Comparison of ENCODE assay signal across 1 cellular context in the genomic region with DNA sequence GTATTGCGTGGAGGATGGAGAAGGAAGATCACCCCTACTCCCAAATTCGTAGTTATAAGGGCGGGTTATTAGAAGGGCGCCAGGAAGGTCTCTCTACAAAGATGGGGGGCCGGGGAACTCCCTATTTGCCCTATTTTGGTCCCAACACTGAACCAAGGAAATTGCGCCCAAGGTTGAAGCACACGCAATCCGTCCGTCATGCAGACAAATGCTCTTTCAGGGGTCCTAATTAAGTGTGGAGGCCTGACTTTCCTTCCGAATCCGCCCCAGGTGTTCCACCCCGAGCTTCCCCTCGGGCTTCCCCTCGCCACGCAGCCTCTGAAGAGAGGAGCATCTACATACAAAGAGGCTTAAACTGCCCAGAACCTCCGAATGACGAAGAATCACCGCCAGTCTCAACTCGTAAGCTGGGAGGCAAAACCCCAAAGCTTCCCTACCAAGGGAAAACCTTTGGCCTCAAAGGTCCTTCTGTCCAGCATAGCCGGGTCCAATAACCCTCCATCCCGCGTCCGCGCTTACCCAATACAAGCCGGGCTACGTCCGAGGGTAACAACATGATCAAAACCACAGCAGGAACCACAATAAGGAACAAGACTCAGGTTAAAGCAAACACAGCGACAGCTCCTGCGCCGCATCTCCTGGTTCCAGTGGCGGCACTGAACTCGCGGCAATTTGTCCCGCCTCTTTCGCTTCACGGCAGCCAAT.
TF ChIP-seq lines count a peak whose summit lies in the region.

A gene (minus strand): TSS at position 658 of the 705 bp plus-strand sequence. CDS start 102 bp downstream, at position 556.

TF ChIP-seq in K562, 482 proteins besides CTCF, POLR2A, EP300 and RAD21 (continued from another document):
- TF ChIP-seq, protein P1, sequence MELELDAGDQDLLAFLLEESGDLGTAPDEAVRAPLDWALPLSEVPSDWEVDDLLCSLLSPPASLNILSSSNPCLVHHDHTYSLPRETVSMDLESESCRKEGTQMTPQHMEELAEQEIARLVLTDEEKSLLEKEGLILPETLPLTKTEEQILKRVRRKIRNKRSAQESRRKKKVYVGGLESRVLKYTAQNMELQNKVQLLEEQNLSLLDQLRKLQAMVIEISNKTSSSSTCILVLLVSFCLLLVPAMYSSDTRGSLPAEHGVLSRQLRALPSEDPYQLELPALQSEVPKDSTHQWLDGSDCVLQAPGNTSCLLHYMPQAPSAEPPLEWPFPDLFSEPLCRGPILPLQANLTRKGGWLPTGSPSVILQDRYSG (tag; conservative IDR thresholded peaks at IDR 0.05; ENCODE audit: low read depth) = no peak
- TF ChIP-seq OTX1 (CRISPR knock-in tag; IDR thresholded peaks at IDR 0.05) = no peak
- no peak; the same call in 1 of the 2 replicates for TF ChIP-seq JUN (IDR thresholded peaks at IDR 0.05; ENCODE audit: borderline replicate concordance, low read depth, low read length)
- peak; percentile 69; the same call in 1 of the 2 replicates for TF ChIP-seq JUN (CRISPR knock-in tag; IDR thresholded peaks at IDR 0.05; ENCODE audit: borderline replicate concordance)
- no peak for TF ChIP-seq TCF7L2 (IDR thresholded peaks at IDR 0.05; ENCODE audit: low read depth, low read length)
- no peak for TF ChIP-seq CBX2 (IDR thresholded peaks at IDR 0.05; ENCODE audit: insufficient read depth, low read length, poor library complexity, severe bottlenecking)
- TF ChIP-seq POLR2H (tag; IDR thresholded peaks at IDR 0.05; ENCODE audit: low read depth) = peak; percentile 90
- TF ChIP-seq, protein P2, sequence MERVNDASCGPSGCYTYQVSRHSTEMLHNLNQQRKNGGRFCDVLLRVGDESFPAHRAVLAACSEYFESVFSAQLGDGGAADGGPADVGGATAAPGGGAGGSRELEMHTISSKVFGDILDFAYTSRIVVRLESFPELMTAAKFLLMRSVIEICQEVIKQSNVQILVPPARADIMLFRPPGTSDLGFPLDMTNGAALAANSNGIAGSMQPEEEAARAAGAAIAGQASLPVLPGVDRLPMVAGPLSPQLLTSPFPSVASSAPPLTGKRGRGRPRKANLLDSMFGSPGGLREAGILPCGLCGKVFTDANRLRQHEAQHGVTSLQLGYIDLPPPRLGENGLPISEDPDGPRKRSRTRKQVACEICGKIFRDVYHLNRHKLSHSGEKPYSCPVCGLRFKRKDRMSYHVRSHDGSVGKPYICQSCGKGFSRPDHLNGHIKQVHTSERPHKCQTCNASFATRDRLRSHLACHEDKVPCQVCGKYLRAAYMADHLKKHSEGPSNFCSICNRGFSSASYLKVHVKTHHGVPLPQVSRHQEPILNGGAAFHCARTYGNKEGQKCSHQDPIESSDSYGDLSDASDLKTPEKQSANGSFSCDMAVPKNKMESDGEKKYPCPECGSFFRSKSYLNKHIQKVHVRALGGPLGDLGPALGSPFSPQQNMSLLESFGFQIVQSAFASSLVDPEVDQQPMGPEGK (CRISPR knock-in tag; IDR thresholded peaks at IDR 0.05; ENCODE audit: borderline replicate concordance) = no peak
- TF ChIP-seq NR2F6 (CRISPR knock-in tag; IDR thresholded peaks at IDR 0.05) = no peak
- TF ChIP-seq, protein P3, sequence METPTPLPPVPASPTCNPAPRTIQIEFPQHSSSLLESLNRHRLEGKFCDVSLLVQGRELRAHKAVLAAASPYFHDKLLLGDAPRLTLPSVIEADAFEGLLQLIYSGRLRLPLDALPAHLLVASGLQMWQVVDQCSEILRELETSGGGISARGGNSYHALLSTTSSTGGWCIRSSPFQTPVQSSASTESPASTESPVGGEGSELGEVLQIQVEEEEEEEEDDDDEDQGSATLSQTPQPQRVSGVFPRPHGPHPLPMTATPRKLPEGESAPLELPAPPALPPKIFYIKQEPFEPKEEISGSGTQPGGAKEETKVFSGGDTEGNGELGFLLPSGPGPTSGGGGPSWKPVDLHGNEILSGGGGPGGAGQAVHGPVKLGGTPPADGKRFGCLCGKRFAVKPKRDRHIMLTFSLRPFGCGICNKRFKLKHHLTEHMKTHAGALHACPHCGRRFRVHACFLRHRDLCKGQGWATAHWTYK (CRISPR knock-in tag; IDR thresholded peaks at IDR 0.05) = no peak
- no peak for TF ChIP-seq NR1H2 (CRISPR knock-in tag; IDR thresholded peaks at IDR 0.05)
- TF ChIP-seq ZNF274 (IDR thresholded peaks at IDR 0.05; ENCODE audit: borderline replicate concordance, low read depth, low read length) = no peak
- no peak for TF ChIP-seq PHB2 (IDR thresholded peaks at IDR 0.05; ENCODE audit: low read depth)
- TF ChIP-seq ZFP1 (CRISPR knock-in tag; IDR thresholded peaks at IDR 0.05) = no peak
- no peak for TF ChIP-seq HEY1 (CRISPR knock-in tag; IDR thresholded peaks at IDR 0.05; ENCODE audit: borderline replicate concordance)
- TF ChIP-seq ZFPM2 (CRISPR knock-in tag; IDR thresholded peaks at IDR 0.05) = no peak
- TF ChIP-seq RB1 (IDR thresholded peaks at IDR 0.05; ENCODE audit: low read depth) = peak; percentile 8; the same call in 1 of the 2 replicates
- no peak for TF ChIP-seq NFE2L1 (tag; IDR thresholded peaks at IDR 0.05; ENCODE audit: borderline replicate concordance, low read depth)
- TF ChIP-seq CHCHD3 (CRISPR knock-in tag; IDR thresholded peaks at IDR 0.05) = no peak
- TF ChIP-seq, protein P4, sequence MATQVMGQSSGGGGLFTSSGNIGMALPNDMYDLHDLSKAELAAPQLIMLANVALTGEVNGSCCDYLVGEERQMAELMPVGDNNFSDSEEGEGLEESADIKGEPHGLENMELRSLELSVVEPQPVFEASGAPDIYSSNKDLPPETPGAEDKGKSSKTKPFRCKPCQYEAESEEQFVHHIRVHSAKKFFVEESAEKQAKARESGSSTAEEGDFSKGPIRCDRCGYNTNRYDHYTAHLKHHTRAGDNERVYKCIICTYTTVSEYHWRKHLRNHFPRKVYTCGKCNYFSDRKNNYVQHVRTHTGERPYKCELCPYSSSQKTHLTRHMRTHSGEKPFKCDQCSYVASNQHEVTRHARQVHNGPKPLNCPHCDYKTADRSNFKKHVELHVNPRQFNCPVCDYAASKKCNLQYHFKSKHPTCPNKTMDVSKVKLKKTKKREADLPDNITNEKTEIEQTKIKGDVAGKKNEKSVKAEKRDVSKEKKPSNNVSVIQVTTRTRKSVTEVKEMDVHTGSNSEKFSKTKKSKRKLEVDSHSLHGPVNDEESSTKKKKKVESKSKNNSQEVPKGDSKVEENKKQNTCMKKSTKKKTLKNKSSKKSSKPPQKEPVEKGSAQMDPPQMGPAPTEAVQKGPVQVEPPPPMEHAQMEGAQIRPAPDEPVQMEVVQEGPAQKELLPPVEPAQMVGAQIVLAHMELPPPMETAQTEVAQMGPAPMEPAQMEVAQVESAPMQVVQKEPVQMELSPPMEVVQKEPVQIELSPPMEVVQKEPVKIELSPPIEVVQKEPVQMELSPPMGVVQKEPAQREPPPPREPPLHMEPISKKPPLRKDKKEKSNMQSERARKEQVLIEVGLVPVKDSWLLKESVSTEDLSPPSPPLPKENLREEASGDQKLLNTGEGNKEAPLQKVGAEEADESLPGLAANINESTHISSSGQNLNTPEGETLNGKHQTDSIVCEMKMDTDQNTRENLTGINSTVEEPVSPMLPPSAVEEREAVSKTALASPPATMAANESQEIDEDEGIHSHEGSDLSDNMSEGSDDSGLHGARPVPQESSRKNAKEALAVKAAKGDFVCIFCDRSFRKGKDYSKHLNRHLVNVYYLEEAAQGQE (CRISPR knock-in tag; IDR thresholded peaks at IDR 0.05; ENCODE audit: low read depth) = no peak
